Comparison of ENCODE assay signal across 8 cellular contexts in the genomic region with DNA sequence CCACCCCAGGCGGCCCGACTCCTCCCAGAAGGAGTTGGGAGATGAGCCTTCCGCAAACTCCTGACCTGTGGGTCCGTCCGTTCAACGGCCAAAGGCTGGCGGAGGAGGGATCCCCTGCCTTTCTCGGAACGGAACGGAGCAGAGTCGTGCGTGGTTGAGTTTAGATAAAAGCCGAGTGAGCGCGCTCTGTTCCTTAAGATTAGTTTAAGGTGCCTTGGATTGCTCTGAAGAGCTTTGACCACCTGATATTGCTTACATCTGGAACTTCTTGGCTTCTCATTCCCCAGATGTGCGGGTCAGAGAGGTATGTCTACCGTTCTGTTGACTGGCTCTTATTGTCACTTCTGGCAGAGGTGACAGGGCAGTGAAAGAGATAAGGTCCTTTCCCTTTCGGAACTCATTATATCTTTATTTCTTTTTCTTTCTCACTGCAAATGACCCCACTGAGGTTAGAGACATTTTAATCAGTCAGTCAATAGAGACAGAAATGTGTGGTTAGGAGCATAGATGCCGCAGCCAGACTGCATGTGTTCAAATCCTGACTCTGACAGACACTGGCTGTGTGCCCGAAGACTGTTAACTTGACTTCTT. TPM values are rescaled to one million over a fixed set of nuclear protein-coding genes. Genes with fewer than 3 reads are reported as not detected.
A peak's percentile ranks its signal among the peaks of the same experiment; 100 is the strongest.
DNase-seq lines count a peak whose midpoint lies in the region; ATAC-seq and TF ChIP-seq lines count a peak whose summit lies in the region.

A gene with protein sequence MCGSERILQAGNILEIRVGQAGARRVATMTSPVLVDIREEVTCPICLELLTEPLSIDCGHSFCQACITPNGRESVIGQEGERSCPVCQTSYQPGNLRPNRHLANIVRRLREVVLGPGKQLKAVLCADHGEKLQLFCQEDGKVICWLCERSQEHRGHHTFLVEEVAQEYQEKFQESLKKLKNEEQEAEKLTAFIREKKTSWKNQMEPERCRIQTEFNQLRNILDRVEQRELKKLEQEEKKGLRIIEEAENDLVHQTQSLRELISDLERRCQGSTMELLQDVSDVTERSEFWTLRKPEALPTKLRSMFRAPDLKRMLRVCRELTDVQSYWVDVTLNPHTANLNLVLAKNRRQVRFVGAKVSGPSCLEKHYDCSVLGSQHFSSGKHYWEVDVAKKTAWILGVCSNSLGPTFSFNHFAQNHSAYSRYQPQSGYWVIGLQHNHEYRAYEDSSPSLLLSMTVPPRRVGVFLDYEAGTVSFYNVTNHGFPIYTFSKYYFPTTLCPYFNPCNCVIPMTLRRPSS (plus strand): TSS at position 27 of the 591 bp plus-strand sequence. CDS start 261 bp downstream, at position 288.

- intact Hi-C loops in Panc1 (cut with micrococcal nuclease; ENCODE audit: unreplicated experiment): loop anchor here (5.0 kb wide), 1 partner anchor 91 kb away; a partner anchor contains a TSS

- no peaks in the 10 kb centered on the region for H3K27me3 Mint-ChIP-seq in mesothelial cell of epicardium (ENCODE audit: low read depth)

- peak within 1 kb of the TSS; percentile 98 for H3K27ac Mint-ChIP-seq in mesothelial cell of epicardium

- in situ Hi-C loops in Panc1 (cut with HindIII; ENCODE audit: low pct_unique_long_range_greater_than_20kb, low sequenced_read_pairs): no loop called here

- DNase-seq in EH (ENCODE audit: low read depth): peak; percentile 56
- DNase-seq in H7: peak; percentile 70
- no peak for DNase-seq in Panc1 (ENCODE audit: low read depth, low spot score)
- peak; percentile 40 for DNase-seq in epidermal melanocyte (ENCODE audit: insufficient read length, low spot score)
- DNase-seq in mesothelial cell of epicardium (ENCODE audit: low spot score in 2 of 2, unreplicated experiment in 2 of 2): peak in 1 of 2 experiments; percentile 54
- DNase-seq in ureter (ENCODE audit: low spot score): peak; percentile 70
- no peak for DNase-seq in COLO829 (ENCODE audit: low spot score)
- DNase-seq in activated effector memory CD4-positive, alpha-beta T cell treated with Interleukin-2 at 50 U/mL for 16 hours: no peak

- peaks cover 48% of the 10 kb centered on the region for H3K4me1 Mint-ChIP-seq in mesothelial cell of epicardium

- H3K4me3 ChIP-seq in H7 (ENCODE audit: insufficient read depth, low read depth, low read length) (peak within 1 kb of the TSS; percentile 54), Panc1 (ENCODE audit: low read depth in 2 of 2, low read length in 2 of 2) (peak within 1 kb of the TSS; percentile 77 to 97)

- H3K36me3 ChIP-seq in H7 (replicated peaks; ENCODE audit: control insufficient read depth, insufficient read depth, low read length) (no peaks in the 10 kb centered on the region), Panc1 (ENCODE audit: control insufficient read depth, insufficient read depth, low read length) (no peaks in the 10 kb centered on the region)

- peaks cover 37% of the 10 kb centered on the region for H3K4me1 ChIP-seq in Panc1 (ENCODE audit: control insufficient read depth, insufficient read depth, low read length)

- BruUV-seq in Panc1 (replicated peaks; lab: Mats Ljungman, UMichigan): TSS peak; percentile 80

- POLR2A ChIA-PET in Panc1 (lab: Charles Lee): interaction anchor here (1.5 kb wide), 1 partner anchor 88 kb away, joined by 4 read pairs; a partner anchor contains a TSS

- H3K9me3 Mint-ChIP-seq in mesothelial cell of epicardium: no peaks in the 10 kb centered on the region

- peak within 1 kb of the TSS; percentile 92 for H3K4me3 Mint-ChIP-seq in mesothelial cell of epicardium

- peak; percentile 85 for ATAC-seq in Panc1

- H3K27me3 ChIP-seq in H7 (ENCODE audit: control insufficient read depth, insufficient read depth, low read length): no peaks in the 10 kb centered on the region
- no peaks in the 10 kb centered on the region for H3K27me3 ChIP-seq in Panc1 (ENCODE audit: control insufficient read depth, insufficient read depth, low read length)

- no peak for TF ChIP-seq CTCF in Panc1 (IDR thresholded peaks at IDR 0.05)
- TF ChIP-seq CTCF in mesothelial cell of epicardium (IDR thresholded peaks at IDR 0.05; ENCODE audit: unreplicated experiment): no peak

- H3K9me3 ChIP-seq in Panc1 (ENCODE audit: control insufficient read depth, insufficient read depth, low read depth, low read length): no peaks in the 10 kb centered on the region

- H3K36me3 Mint-ChIP-seq in mesothelial cell of epicardium: no peaks in the 10 kb centered on the region

- peak within 1 kb of the TSS; percentile 89 for H3K27ac ChIP-seq in Panc1 (ENCODE audit: low read length)

- CTCF ChIA-PET in Panc1 (lab: Charles Lee): no interaction called here

RNA-seq across cellular contexts. Expression of the gene that starts here (rescaled TPM):
- total RNA-seq in H7 (2014; rRNA removed; shearing (Covaris generic)): 27.4 and 40.6 TPM in 2 replicates
- total RNA-seq in Panc1 (2021; ENCODE audit: unreplicated experiment): 53.8 TPM
- polyA plus RNA-seq in Panc1 (2012; ENCODE audit: insufficient read length): 23.2 TPM
- total RNA-seq in mesothelial cell of epicardium: 13.4 to 14.6 TPM (median 14.0 TPM) in 3 replicates
- 13.5 TPM for total RNA-seq in ureter

Comparison
In these comparisons a context has a peak if more than half of its experiments do, and no peak if none do; other contexts are left out.
1. DNase-seq: peak in EH (single experiment), H7 (single experiment), epidermal melanocyte (single experiment) and ureter (single experiment); none in Panc1 (single experiment), COLO829 (single experiment) and activated effector memory CD4-positive, alpha-beta T cell treated with Interleukin-2 at 50 U/mL for 16 hours (single experiment).